ENCODE assay signal across 8 cellular contexts in genomic region chr2:74554821-74555531, GRCh38. TPM values are rescaled to one million over a fixed set of nuclear protein-coding genes. Genes with fewer than 3 reads are reported as not detected.
DNase-seq lines count a peak whose midpoint lies in the region; ATAC-seq, FAIRE-seq and TF ChIP-seq lines count a peak whose summit lies in the region.

No MANE protein-coding gene starts in this region.

- H3K36me3 ChIP-seq in RWPE2 (ENCODE audit: low read depth) (no peaks in the 10 kb centered on the region), GM12878 (ENCODE audit: control insufficient read depth in 2 of 2, insufficient read depth in 2 of 2, low read length in 1 of 2) (peaks cover 1 to 11% of the 10 kb centered on the region in 2 experiments; a peak in 2 of 4 replicates)

- H3K4me3 ChIP-seq in RWPE2 (ENCODE audit: severe bottlenecking) (peak overlapping the region; percentile 64), GM12878 (peak overlapping the region; percentile 95)

- H3K27me3 ChIP-seq in RWPE2 (ENCODE audit: insufficient read depth, poor library complexity, severe bottlenecking) (no peaks in the 10 kb centered on the region), GM12878 (replicated peaks in 1 of 2; ENCODE audit: control insufficient read depth in 2 of 2, insufficient read depth in 2 of 2, low read length in 1 of 2) (no peaks in the 10 kb centered on the region)

- ATAC-seq in HG02938 (IDR thresholded peaks at IDR 0.05; ENCODE audit: unreplicated experiment) (peak; percentile 37), RWPE2 (ENCODE audit: low read depth) (no peak), GM12878 (peak; percentile 57)

- POLR2A ChIA-PET in GM12878 (lab: Charles Lee) = interaction anchor here (0.5 to 17.8 kb wide), 3 partner anchors 15 to 172 kb away, joined by 4 to 441 read pairs (median 4); no protein-coding TSS in a partner anchor

- WGBS in GM12878 (ENCODE audit: insufficient coverage, insufficient replicate concordance, low lambda C conversion rate, missing lambda C conversion rate) = under 1% methylated on average over 58 of the region's 58 CpGs

- H3K9me3 ChIP-seq in RWPE2 (ENCODE audit: severe bottlenecking) (no peaks in the 10 kb centered on the region), GM12878 (replicated peaks; ENCODE audit: control insufficient read depth, insufficient read depth, low read length) (no peaks in the 10 kb centered on the region; the same call in 2 of the 3 replicates)

- H3K27ac ChIP-seq in RWPE2 (ENCODE audit: poor library complexity, severe bottlenecking) (no peak overlapping the region), GM12878 (ENCODE audit: control insufficient read depth, insufficient read depth) (peak overlapping the region; percentile 93)

- CTCF ChIA-PET in GM12878 (lab: Yijun Ruan, JAX) = interaction anchor here (1.1 to 8.5 kb wide), 6 partner anchors 8 to 31 kb away, joined by 3 to 115 read pairs (median 5); no protein-coding TSS in a partner anchor

- H3K4me1 ChIP-seq in RWPE2 (ENCODE audit: insufficient read depth, poor library complexity, severe bottlenecking) = peaks cover 8% of the 10 kb centered on the region
- peaks cover 27% of the 10 kb centered on the region for H3K4me1 ChIP-seq in GM12878 (ENCODE audit: control insufficient read depth, insufficient read depth, low read length)

- FAIRE-seq in GM12878 (lab: Jason Lieb, UNC) = no peak

- SMC1A ChIA-PET in GM12878 (lab: Charles Lee; ENCODE audit: uncharacterized antibody, unreplicated experiment) = interaction anchor here (0.9 to 4.8 kb wide), 9 partner anchors 11 to 46 kb away, joined by 3 to 42 read pairs (median 4); partner anchors contain the start of genes AUP1 and HTRA2

- RAD21 ChIA-PET in GM12878 (lab: Charles Lee; ENCODE audit: unreplicated experiment) = interaction anchor here (0.8 to 6.5 kb wide), 4 partner anchors 15 to 115 kb away, joined by 3 to 96 read pairs (median 4); no protein-coding TSS in a partner anchor

- no peak for TF ChIP-seq CTCF in RWPE2 (IDR thresholded peaks at IDR 0.05; ENCODE audit: poor library complexity, severe bottlenecking)
- no peak for TF ChIP-seq CTCF in GM12878 (IDR thresholded peaks at IDR 0.05 in 2 of 3, conservative IDR thresholded peaks at IDR 0.05 in 1 of 3; ENCODE audit: control insufficient read depth in 2 of 3, extremely low read depth in 1 of 3, insufficient read depth in 1 of 3, low read depth in 3 of 3, low read length in 3 of 3)

- DNase-seq in NCI-H526 (lab: John Stamatoyannopoulos, UW) = peak; percentile 45 to 77
- no peak for DNase-seq in NCI-H526 treated with DMSO at 0.1 percent for 48 hours (lab: John Stamatoyannopoulos, UW)
- no peak for DNase-seq in RWPE2 (ENCODE audit: low spot score)
- no peak for DNase-seq in GM12878 (ENCODE audit: low read depth, low spot score)
- DNase-seq in iris pigment epithelial cell (ENCODE audit: low read depth) = peak; percentile 54
- peak; percentile 39 for DNase-seq in stimulated activated CD4-positive, alpha-beta T cell treated with anti-CD3 and anti-CD28 coated beads, Interleukin-12 subunit alpha, Interleukin-12 subunit beta, amount 100 ng/mL, for 4 hours
- no peak for DNase-seq in middle frontal gyrus (ENCODE audit: extremely low spot score, low spot score)

- TF ChIP-seq EP300 in GM12878 (IDR thresholded peaks at IDR 0.05; ENCODE audit: borderline replicate concordance in 1 of 2, control insufficient read depth in 1 of 2, low read depth in 2 of 2, low read length in 2 of 2) = no peak

- peaks cover 67% of the 10 kb centered on the region for H3K79me2 ChIP-seq in GM12878 (ENCODE audit: control insufficient read depth, insufficient read depth, low read length)

- peak overlapping the region; percentile 91 for H3K4me2 ChIP-seq in GM12878 (ENCODE audit: control insufficient read depth, insufficient read depth)

- H2AFZ ChIP-seq in GM12878 (ENCODE audit: control insufficient read depth, low read depth, low read length) = peak overlapping the region; percentile 81

- no peak for TF ChIP-seq RAD21 in GM12878 (IDR thresholded peaks at IDR 0.05; ENCODE audit: insufficient read depth, low read depth, low read length)

- intact Hi-C loops in GM12878 (cut with micrococcal nuclease; ENCODE audit: unreplicated experiment) = loop anchor here (1.0 to 2.0 kb wide), 2 partner anchors 16 to 25 kb away; no protein-coding TSS in a partner anchor

- H3K9ac ChIP-seq in GM12878 (ENCODE audit: control insufficient read depth, insufficient read depth, low read length) = peak overlapping the region; percentile 96

- no peaks in the 10 kb centered on the region for H4K20me1 ChIP-seq in GM12878 (ENCODE audit: control insufficient read depth, insufficient read depth)

- in situ Hi-C loops in GM12878 (cut with MboI) = no loop called here

- peak; percentile 60; the same call in 1 of the 2 replicates for TF ChIP-seq POLR2A in GM12878 (IDR thresholded peaks at IDR 0.05; ENCODE audit: low read depth, low read length)

- TSS peak; percentile 73 for BruUV-seq in GM12878 (replicated peaks; lab: Mats Ljungman, UMichigan)

RNA-seq across cellular contexts. Expression of gene DOK1, which starts 0.5 kb away (rescaled TPM):
- total RNA-seq in GM12878 (2013; cell fraction: nucleolus; rRNA removed) = 32.8 and 37.1 TPM in 2 replicates
- 90.7 and 104 TPM in 2 replicates for total RNA-seq in GM12878 (2014; rRNA removed)
- 28.3 and 31.0 TPM in 2 replicates for total RNA-seq in GM12878 (2014; rRNA removed; fragmentation: Illumina TruSeq; extraction: Trizol)
- total RNA-seq in GM12878 (2021) = 82.2 and 91.5 TPM in 2 replicates
- polyA plus RNA-seq in GM12878 (2011; ENCODE audit: low read depth) = 17.7 TPM
- 17.6 and 30.8 TPM in 2 replicates for polyA plus RNA-seq in GM12878 (2011; rRNA removed)
- polyA plus RNA-seq in GM12878 (2011; cell fraction: cytosol; rRNA removed) = 38.2 and 54.7 TPM in 2 replicates
- 79.5 and 102 TPM in 2 replicates for polyA plus RNA-seq in GM12878 (2011; cell fraction: nucleus; rRNA removed)
- 45.5 and 50.5 TPM in 2 replicates for polyA plus RNA-seq in GM12878 (2012)
- 13.3 and 40.3 TPM in 2 replicates for polyA plus RNA-seq in GM12878 (2014; fragmentation: Illumina TruSeq; extraction: Trizol)
- polyA plus RNA-seq in GM12878 (2014; fragmentation: Nextera tagmentation; extraction: Ambion mirVana) = 1 to 10 TPM; 1.4 to 6.3 TPM
- 79.1 and 99.6 TPM in 2 replicates for polyA plus RNA-seq in GM12878 (2014; rRNA removed)
- 10 to 100 TPM; 81.6 to 89.4 TPM for polyA plus RNA-seq in GM12878 (2016; fragmentation: Nextera tagmentation; extraction: Ambion mirVana)
- 19.7 and 49.8 TPM in 2 replicates for polyA minus RNA-seq in GM12878 (2011; rRNA and poly(A)+ RNA removed)
- polyA minus RNA-seq in GM12878 (2011; cell fraction: cytosol; rRNA and poly(A)+ RNA removed) = 18.7 and 22.8 TPM in 2 replicates
- 38.7 and 57.0 TPM in 2 replicates for polyA minus RNA-seq in GM12878 (2011; cell fraction: nucleus; rRNA and poly(A)+ RNA removed)

RNA-seq across cellular contexts. Expression of gene LOXL3, which starts 1.2 kb away (rescaled TPM):
- total RNA-seq in GM12878 (2013; cell fraction: nucleolus; rRNA removed) = 28.1 and 32.7 TPM in 2 replicates
- total RNA-seq in GM12878 (2014; rRNA removed) (19.4 and 22.2 TPM in 2 replicates), GM12878 (2014; rRNA removed; fragmentation: Illumina TruSeq; extraction: Trizol) (11.9 TPM in 2 replicates), GM12878 (2021) (25.1 and 29.0 TPM in 2 replicates)
- 6.5 TPM for polyA plus RNA-seq in GM12878 (2011; ENCODE audit: low read depth)
- polyA plus RNA-seq in GM12878 (2011; rRNA removed) (37.6 and 40.9 TPM in 2 replicates), GM12878 (2014; fragmentation: Illumina TruSeq; extraction: Trizol) (16.2 and 16.6 TPM in 2 replicates), GM12878 (2014; fragmentation: Nextera tagmentation; extraction: Ambion mirVana) (1 to 10 TPM; 6.2 to 6.7 TPM), GM12878 (2014; rRNA removed) (32.8 and 33.3 TPM in 2 replicates), GM12878 (2016; fragmentation: Nextera tagmentation; extraction: Ambion mirVana) (10 to 100 TPM; 27.3 to 31.2 TPM)
- 50.1 and 55.1 TPM in 2 replicates for polyA plus RNA-seq in GM12878 (2011; cell fraction: cytosol; rRNA removed)
- 99.3 and 126 TPM in 2 replicates for polyA plus RNA-seq in GM12878 (2011; cell fraction: nucleus; rRNA removed)
- 13.4 and 15.8 TPM in 2 replicates for polyA plus RNA-seq in GM12878 (2012)
- 35.9 and 53.6 TPM in 2 replicates for polyA minus RNA-seq in GM12878 (2011; rRNA and poly(A)+ RNA removed)
- 12.8 and 14.6 TPM in 2 replicates for polyA minus RNA-seq in GM12878 (2011; cell fraction: cytosol; rRNA and poly(A)+ RNA removed)
- 21.5 and 28.7 TPM in 2 replicates for polyA minus RNA-seq in GM12878 (2011; cell fraction: nucleus; rRNA and poly(A)+ RNA removed)

RNA-seq across cellular contexts. Expression of gene HTRA2, which starts 25.2 kb away (rescaled TPM):
- total RNA-seq in GM12878 (2013; cell fraction: nucleolus; rRNA removed) = 41.0 and 54.6 TPM in 2 replicates
- total RNA-seq in GM12878 (2014; rRNA removed) = 73.9 and 77.4 TPM in 2 replicates
- 48.7 and 51.8 TPM in 2 replicates for total RNA-seq in GM12878 (2014; rRNA removed; fragmentation: Illumina TruSeq; extraction: Trizol)
- total RNA-seq in GM12878 (2021) = 62.2 and 64.5 TPM in 2 replicates
- polyA plus RNA-seq in GM12878 (2011; ENCODE audit: low read depth) = 24.0 TPM
- polyA plus RNA-seq in GM12878 (2011; rRNA removed) = 34.3 and 46.9 TPM in 2 replicates
- 68.5 and 72.9 TPM in 2 replicates for polyA plus RNA-seq in GM12878 (2011; cell fraction: cytosol; rRNA removed)
- 110 and 113 TPM in 2 replicates for polyA plus RNA-seq in GM12878 (2011; cell fraction: nucleus; rRNA removed)
- 41.1 and 51.2 TPM in 2 replicates for polyA plus RNA-seq in GM12878 (2012)
- polyA plus RNA-seq in GM12878 (2014; fragmentation: Illumina TruSeq; extraction: Trizol) = 39.7 and 45.1 TPM in 2 replicates
- 10 to 100 TPM; 42.3 to 46.4 TPM for polyA plus RNA-seq in GM12878 (2014; fragmentation: Nextera tagmentation; extraction: Ambion mirVana)
- 68.3 and 70.5 TPM in 2 replicates for polyA plus RNA-seq in GM12878 (2014; rRNA removed)
- polyA plus RNA-seq in GM12878 (2016; fragmentation: Nextera tagmentation; extraction: Ambion mirVana) = 10 to 100 TPM; 60.6 to 61.4 TPM
- polyA minus RNA-seq in GM12878 (2011; rRNA and poly(A)+ RNA removed) = 47.2 and 71.4 TPM in 2 replicates
- polyA minus RNA-seq in GM12878 (2011; cell fraction: cytosol; rRNA and poly(A)+ RNA removed) = 13.1 and 14.5 TPM in 2 replicates
- polyA minus RNA-seq in GM12878 (2011; cell fraction: nucleus; rRNA and poly(A)+ RNA removed) = 44.7 and 56.4 TPM in 2 replicates

RNA-seq across cellular contexts. Expression of gene AUP1, which starts 25.5 kb away (rescaled TPM):
- 142 and 147 TPM in 2 replicates for total RNA-seq in GM12878 (2013; cell fraction: nucleolus; rRNA removed)
- total RNA-seq in GM12878 (2014; rRNA removed) = 151 and 152 TPM in 2 replicates
- total RNA-seq in GM12878 (2014; rRNA removed; fragmentation: Illumina TruSeq; extraction: Trizol) = 104 and 107 TPM in 2 replicates
- total RNA-seq in GM12878 (2021) = 127 and 128 TPM in 2 replicates
- 55.2 TPM for polyA plus RNA-seq in GM12878 (2011; ENCODE audit: low read depth)
- polyA plus RNA-seq in GM12878 (2011; rRNA removed) = 71.4 and 106 TPM in 2 replicates
- 160 and 189 TPM in 2 replicates for polyA plus RNA-seq in GM12878 (2011; cell fraction: cytosol; rRNA removed)
- 745 and 873 TPM in 2 replicates for polyA plus RNA-seq in GM12878 (2011; cell fraction: nucleus; rRNA removed)
- polyA plus RNA-seq in GM12878 (2012) = 109 and 110 TPM in 2 replicates
- 137 and 147 TPM in 2 replicates for polyA plus RNA-seq in GM12878 (2014; fragmentation: Illumina TruSeq; extraction: Trizol)
- polyA plus RNA-seq in GM12878 (2014; fragmentation: Nextera tagmentation; extraction: Ambion mirVana) = 10 to 100 TPM; 39.1 to 56.5 TPM
- 212 and 215 TPM in 2 replicates for polyA plus RNA-seq in GM12878 (2014; rRNA removed)
- polyA plus RNA-seq in GM12878 (2016; fragmentation: Nextera tagmentation; extraction: Ambion mirVana) = 100 to 1,000 TPM; 187 to 204 TPM
- 80.1 and 134 TPM in 2 replicates for polyA minus RNA-seq in GM12878 (2011; rRNA and poly(A)+ RNA removed)
- 40.2 and 55.4 TPM in 2 replicates for polyA minus RNA-seq in GM12878 (2011; cell fraction: cytosol; rRNA and poly(A)+ RNA removed)
- polyA minus RNA-seq in GM12878 (2011; cell fraction: nucleus; rRNA and poly(A)+ RNA removed) = 167 and 238 TPM in 2 replicates

RNA-seq across cellular contexts. Expression of gene DQX1, which starts 28.9 kb away (rescaled TPM):
- 1.8 and 2.2 TPM in 2 replicates for total RNA-seq in GM12878 (2013; cell fraction: nucleolus; rRNA removed)
- total RNA-seq in GM12878 (2014; rRNA removed) = 0.34 and 1.2 TPM in 2 replicates
- total RNA-seq in GM12878 (2014; rRNA removed; fragmentation: Illumina TruSeq; extraction: Trizol) = 0.67 and 0.78 TPM in 2 replicates
- total RNA-seq in GM12878 (2021) = 0.85 and 0.98 TPM in 2 replicates
- polyA plus RNA-seq in GM12878 (2011; ENCODE audit: low read depth) = 1.1 TPM
- 0.46 and 0.87 TPM in 2 replicates for polyA plus RNA-seq in GM12878 (2011; rRNA removed)
- 0.60 and 0.79 TPM in 2 replicates for polyA plus RNA-seq in GM12878 (2011; cell fraction: cytosol; rRNA removed)
- polyA plus RNA-seq in GM12878 (2011; cell fraction: nucleus; rRNA removed) = 7.3 and 10.0 TPM in 2 replicates
- 1.2 TPM in 2 replicates for polyA plus RNA-seq in GM12878 (2012)
- 0.96 and 1.7 TPM in 2 replicates for polyA plus RNA-seq in GM12878 (2014; fragmentation: Illumina TruSeq; extraction: Trizol)
- polyA plus RNA-seq in GM12878 (2014; fragmentation: Nextera tagmentation; extraction: Ambion mirVana) = under 1 TPM; 0.63 to 0.73 TPM
- 1.5 and 1.6 TPM in 2 replicates for polyA plus RNA-seq in GM12878 (2014; rRNA removed)
- 1 to 10 TPM; 1.1 to 2.1 TPM for polyA plus RNA-seq in GM12878 (2016; fragmentation: Nextera tagmentation; extraction: Ambion mirVana)
- polyA minus RNA-seq in GM12878 (2011; rRNA and poly(A)+ RNA removed) = 0.46 and 1.0 TPM in 2 replicates
- polyA minus RNA-seq in GM12878 (2011; cell fraction: cytosol; rRNA and poly(A)+ RNA removed) = not detected in 2 replicates
- polyA minus RNA-seq in GM12878 (2011; cell fraction: nucleus; rRNA and poly(A)+ RNA removed) = 1.9 and 2.1 TPM in 2 replicates

Comparison
In these comparisons a context has a peak if more than half of its experiments do, and no peak if none do; other contexts are left out.
1. DNase-seq: peak in NCI-H526 (2 of 2), iris pigment epithelial cell (single experiment) and stimulated activated CD4-positive, alpha-beta T cell treated with anti-CD3 and anti-CD28 coated beads, Interleukin-12 subunit alpha, Interleukin-12 subunit beta, amount 100 ng/mL, for 4 hours (single experiment); none in NCI-H526 treated with DMSO at 0.1 percent for 48 hours (single experiment), RWPE2 (single experiment), GM12878 (single experiment) and middle frontal gyrus (single experiment).